ENCODE assay signal across 1 cellular context in the genomic region with DNA sequence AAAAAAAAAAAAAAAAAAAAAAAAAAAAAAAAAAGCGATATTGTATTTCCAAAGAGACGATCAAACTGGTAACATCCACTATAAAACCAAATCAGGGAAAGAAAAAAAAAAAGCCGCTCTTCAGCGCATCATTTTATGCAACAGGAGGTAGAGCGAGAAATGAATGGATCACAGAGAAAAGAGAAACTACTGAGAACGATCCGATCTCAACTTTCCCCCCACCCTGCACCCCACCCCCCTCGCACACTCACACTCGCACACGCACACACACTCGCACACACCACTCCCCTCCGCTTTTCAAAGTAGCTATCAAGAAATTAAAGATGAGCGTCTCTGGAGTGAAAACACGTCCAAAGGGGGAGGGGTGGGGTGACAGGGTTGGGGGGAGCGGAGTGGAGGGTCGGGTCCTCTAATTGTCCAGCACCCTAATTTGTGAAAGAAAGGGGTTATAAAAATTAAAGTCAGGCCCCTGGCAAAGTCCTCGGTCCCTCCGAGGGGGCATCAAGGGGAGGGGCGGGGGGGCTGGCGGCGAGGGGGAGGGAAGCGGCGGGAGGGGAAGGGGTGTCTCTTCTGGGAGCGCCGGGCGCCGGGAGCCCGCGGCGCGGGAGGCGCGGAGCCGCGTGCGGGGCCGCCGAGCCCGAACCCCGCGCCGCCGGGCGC.
TF ChIP-seq lines count a peak whose summit lies in the region.

No MANE protein-coding gene starts in this region.

TF ChIP-seq in SK-N-SH treated with all-trans-retinoic acid at 6 μM for 48 hours, 23 proteins besides CTCF, POLR2A, EP300 and RAD21 (continued from another document):
- TF ChIP-seq, protein P1, sequence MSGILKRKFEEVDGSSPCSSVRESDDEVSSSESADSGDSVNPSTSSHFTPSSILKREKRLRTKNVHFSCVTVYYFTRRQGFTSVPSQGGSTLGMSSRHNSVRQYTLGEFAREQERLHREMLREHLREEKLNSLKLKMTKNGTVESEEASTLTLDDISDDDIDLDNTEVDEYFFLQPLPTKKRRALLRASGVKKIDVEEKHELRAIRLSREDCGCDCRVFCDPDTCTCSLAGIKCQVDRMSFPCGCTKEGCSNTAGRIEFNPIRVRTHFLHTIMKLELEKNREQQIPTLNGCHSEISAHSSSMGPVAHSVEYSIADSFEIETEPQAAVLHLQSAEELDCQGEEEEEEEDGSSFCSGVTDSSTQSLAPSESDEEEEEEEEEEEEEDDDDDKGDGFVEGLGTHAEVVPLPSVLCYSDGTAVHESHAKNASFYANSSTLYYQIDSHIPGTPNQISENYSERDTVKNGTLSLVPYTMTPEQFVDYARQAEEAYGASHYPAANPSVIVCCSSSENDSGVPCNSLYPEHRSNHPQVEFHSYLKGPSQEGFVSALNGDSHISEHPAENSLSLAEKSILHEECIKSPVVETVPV (CRISPR knock-in tag; IDR thresholded peaks at IDR 0.05) = no peak
- TF ChIP-seq CSDC2 (CRISPR knock-in tag; IDR thresholded peaks at IDR 0.05) (no peak), ZNF8 (CRISPR knock-in tag; IDR thresholded peaks at IDR 0.05) (no peak), BACH2 (CRISPR knock-in tag; IDR thresholded peaks at IDR 0.05; ENCODE audit: borderline replicate concordance) (no peak), RARB (CRISPR knock-in tag; IDR thresholded peaks at IDR 0.05) (no peak), GLIS3 (CRISPR knock-in tag; IDR thresholded peaks at IDR 0.05) (no peak), ISL1 (CRISPR knock-in tag; IDR thresholded peaks at IDR 0.05) (no peak), OSR1 (CRISPR knock-in tag; IDR thresholded peaks at IDR 0.05) (no peak), SNAI2 (CRISPR knock-in tag; IDR thresholded peaks at IDR 0.05) (no peak), TCF4 (CRISPR knock-in tag; IDR thresholded peaks at IDR 0.05; ENCODE audit: borderline replicate concordance) (no peak), ESRRG (CRISPR knock-in tag; IDR thresholded peaks at IDR 0.05) (no peak), PPARA (CRISPR knock-in tag; IDR thresholded peaks at IDR 0.05; ENCODE audit: borderline replicate concordance) (no peak), ZNF70 (CRISPR knock-in tag; IDR thresholded peaks at IDR 0.05) (no peak)
- TF ChIP-seq, protein P2, sequence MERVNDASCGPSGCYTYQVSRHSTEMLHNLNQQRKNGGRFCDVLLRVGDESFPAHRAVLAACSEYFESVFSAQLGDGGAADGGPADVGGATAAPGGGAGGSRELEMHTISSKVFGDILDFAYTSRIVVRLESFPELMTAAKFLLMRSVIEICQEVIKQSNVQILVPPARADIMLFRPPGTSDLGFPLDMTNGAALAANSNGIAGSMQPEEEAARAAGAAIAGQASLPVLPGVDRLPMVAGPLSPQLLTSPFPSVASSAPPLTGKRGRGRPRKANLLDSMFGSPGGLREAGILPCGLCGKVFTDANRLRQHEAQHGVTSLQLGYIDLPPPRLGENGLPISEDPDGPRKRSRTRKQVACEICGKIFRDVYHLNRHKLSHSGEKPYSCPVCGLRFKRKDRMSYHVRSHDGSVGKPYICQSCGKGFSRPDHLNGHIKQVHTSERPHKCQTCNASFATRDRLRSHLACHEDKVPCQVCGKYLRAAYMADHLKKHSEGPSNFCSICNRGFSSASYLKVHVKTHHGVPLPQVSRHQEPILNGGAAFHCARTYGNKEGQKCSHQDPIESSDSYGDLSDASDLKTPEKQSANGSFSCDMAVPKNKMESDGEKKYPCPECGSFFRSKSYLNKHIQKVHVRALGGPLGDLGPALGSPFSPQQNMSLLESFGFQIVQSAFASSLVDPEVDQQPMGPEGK (CRISPR knock-in tag; IDR thresholded peaks at IDR 0.05; ENCODE audit: borderline replicate concordance) = no peak
